10 cellular contexts compared by ENCODE assay signal in genomic region chr1:9145021-9145668, GRCh38. TPM values are rescaled to one million over a fixed set of nuclear protein-coding genes. Genes with fewer than 3 reads are reported as not detected.
DNase-seq lines count a peak whose midpoint lies in the region; ATAC-seq and TF ChIP-seq lines count a peak whose summit lies in the region.
"Had no signal": no experiment of that assay in that cellular context is flagged by ENCODE, and none has a peak within 500 bp of the region (broad histone marks: within the 10 kb centered on the region; RNA-seq: fewer than 3 reads in every experiment).

No MANE protein-coding gene starts in this region.

- H3K9me3 ChIP-seq in effector memory CD4-positive, alpha-beta T cell (ENCODE audit: control insufficient read depth, low read length), result no peaks in the 10 kb centered on the region

- no peaks in the 10 kb centered on the region for H3K27me3 ChIP-seq in effector memory CD4-positive, alpha-beta T cell (replicated peaks; ENCODE audit: control insufficient read depth, insufficient read depth, low read length, poor library complexity, severe bottlenecking)

- no peak for TF ChIP-seq POLR2A in GM18505 (IDR thresholded peaks at IDR 0.05; ENCODE audit: borderline replicate concordance, extremely low read depth, insufficient read depth, insufficient read length)

- DNase-seq in DMS53 treated with DMSO at 0.1 percent for 48 hours (lab: John Stamatoyannopoulos, UW; ENCODE audit: unreplicated experiment), result peak; percentile 56
- peak; percentile 30 for DNase-seq in H4 (ENCODE audit: low spot score)
- peak; percentile 82 for DNase-seq in SW480 (ENCODE audit: low spot score)
- DNase-seq in islet precursor cell, result peak; percentile 87
- DNase-seq in effector memory CD4-positive, alpha-beta T cell, result no peak
- DNase-seq in NCI-H146 treated with DMSO at 0.1 percent for 48 hours (lab: John Stamatoyannopoulos, UW; ENCODE audit: unreplicated experiment), result no peak
- DNase-seq: small intestine, T-helper 9 cell had no signal

- H3K4me3 ChIP-seq in effector memory CD4-positive, alpha-beta T cell (ENCODE audit: insufficient read depth, low read depth, low read length, poor library complexity, severe bottlenecking), result no peak overlapping the region

- no peak overlapping the region for H3K27ac ChIP-seq in effector memory CD4-positive, alpha-beta T cell (ENCODE audit: insufficient read depth, low read length, poor library complexity, severe bottlenecking)

- ATAC-seq in GM18505 (IDR thresholded peaks at IDR 0.05; ENCODE audit: unreplicated experiment) (no peak), HG03432 (IDR thresholded peaks at IDR 0.05; ENCODE audit: unreplicated experiment) (no peak)

- H3K36me3 ChIP-seq in effector memory CD4-positive, alpha-beta T cell (ENCODE audit: control insufficient read depth, insufficient read depth, low read length), result no peaks in the 10 kb centered on the region

- H3K4me1 ChIP-seq in effector memory CD4-positive, alpha-beta T cell (ENCODE audit: control insufficient read depth, insufficient read depth, low read length, poor library complexity, severe bottlenecking), result no peaks in the 10 kb centered on the region

RNA-seq across cellular contexts. Expression of gene GPR157, which starts 16.2 kb away (rescaled TPM):
- 1.9 TPM in 2 replicates for total RNA-seq in H4 (2014; rRNA removed; shearing (Covaris generic))

Comparison
In these comparisons a context has a peak if more than half of its experiments do, and no peak if none do; other contexts are left out.
1. DNase-seq: peak in DMS53 treated with DMSO at 0.1 percent for 48 hours (single experiment), H4 (single experiment), SW480 (single experiment) and islet precursor cell (single experiment); none in effector memory CD4-positive, alpha-beta T cell (0 of 3) and NCI-H146 treated with DMSO at 0.1 percent for 48 hours (single experiment).